In the genomic region with DNA sequence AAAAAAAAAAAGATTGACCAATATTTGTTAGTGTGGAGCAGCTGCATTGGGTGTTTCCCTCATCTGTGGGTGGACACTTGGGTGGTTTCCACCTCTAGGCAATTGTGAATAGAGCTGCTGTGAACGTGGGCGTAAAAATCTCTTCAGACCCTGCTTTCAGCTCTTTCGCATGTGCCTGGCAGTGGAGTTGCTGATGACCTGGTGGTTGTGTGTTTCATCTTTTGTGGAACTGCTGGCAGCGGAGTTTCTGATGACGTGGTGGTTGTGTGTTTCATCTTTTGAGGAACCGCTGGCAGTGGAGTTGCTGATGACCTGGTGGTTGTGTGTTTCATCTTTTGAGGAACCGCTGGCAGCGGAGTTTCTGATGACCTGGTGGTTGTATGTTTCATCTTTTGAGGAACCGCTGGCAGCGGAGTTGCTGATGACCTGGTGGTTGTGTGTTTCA, we compare ENCODE assay signal across 8 cellular contexts.
DNase-seq lines count a peak whose midpoint lies in the region; ATAC-seq and TF ChIP-seq lines count a peak whose summit lies in the region.

No MANE protein-coding gene starts in this region.

- no peaks in the 10 kb centered on the region for H3K9me3 Mint-ChIP-seq in central memory CD8-positive, alpha-beta T cell

- H3K27me3 Mint-ChIP-seq in central memory CD8-positive, alpha-beta T cell = no peaks in the 10 kb centered on the region

- peak overlapping the region; percentile 25 for H3K4me3 Mint-ChIP-seq in central memory CD8-positive, alpha-beta T cell

- H3K4me1 Mint-ChIP-seq in central memory CD8-positive, alpha-beta T cell = peaks cover 32% of the 10 kb centered on the region

- H3K27ac Mint-ChIP-seq in central memory CD8-positive, alpha-beta T cell (ENCODE audit: low read depth) = peak overlapping the region; percentile 77

- ATAC-seq in GM18517 (IDR thresholded peaks at IDR 0.05; ENCODE audit: unreplicated experiment) = peak; percentile 68
- ATAC-seq in central memory CD8-positive, alpha-beta T cell (replicated peaks; ENCODE audit: extremely low read depth, poor library complexity, severe bottlenecking) = no peak
- ATAC-seq in HG03097 (IDR thresholded peaks at IDR 0.05; ENCODE audit: low FRiP score, unreplicated experiment) = no peak
- ATAC-seq in HG03469 (IDR thresholded peaks at IDR 0.05; ENCODE audit: unreplicated experiment) = no peak
- no peak for ATAC-seq in SK-N-SH treated with all-trans-retinoic acid at 6 μM for 48 hours

- DNase-seq in NOMO-1 treated with dmso at 0.1 percent for 144 hours (lab: John Stamatoyannopoulos, UW; ENCODE audit: unreplicated experiment) (peak; percentile 52), NCI-H146 (lab: John Stamatoyannopoulos, UW) (no peak)
- DNase-seq in central memory CD8-positive, alpha-beta T cell (ENCODE audit: low spot score in 2 of 2) = no peak
- DNase-seq in stimulated activated CD4-positive, alpha-beta T cell treated with anti-CD3 and anti-CD28 coated beads, Interleukin-4, amount 100 ng/mL, for 24 hours = peak; percentile 53

- peaks cover 49% of the 10 kb centered on the region for H3K36me3 Mint-ChIP-seq in central memory CD8-positive, alpha-beta T cell (ENCODE audit: insufficient read depth)

TF ChIP-seq in SK-N-SH treated with all-trans-retinoic acid at 6 μM for 48 hours, 23 proteins besides CTCF, POLR2A, EP300 and RAD21:
- TF ChIP-seq ESRRG (CRISPR knock-in tag; IDR thresholded peaks at IDR 0.05) (no peak), OSR1 (CRISPR knock-in tag; IDR thresholded peaks at IDR 0.05) (no peak), PPARA (CRISPR knock-in tag; IDR thresholded peaks at IDR 0.05; ENCODE audit: borderline replicate concordance) (no peak), ARNTL (CRISPR knock-in tag; IDR thresholded peaks at IDR 0.05; ENCODE audit: borderline replicate concordance, low read depth) (no peak), ZNF8 (CRISPR knock-in tag; IDR thresholded peaks at IDR 0.05) (no peak), ZNF70 (CRISPR knock-in tag; IDR thresholded peaks at IDR 0.05) (no peak), ZNF565 (CRISPR knock-in tag; conservative IDR thresholded peaks at IDR 0.05; ENCODE audit: low read depth) (no peak), RARB (CRISPR knock-in tag; IDR thresholded peaks at IDR 0.05) (no peak), SNAI2 (CRISPR knock-in tag; IDR thresholded peaks at IDR 0.05) (no peak), TOX (CRISPR knock-in tag; IDR thresholded peaks at IDR 0.05; ENCODE audit: borderline replicate concordance) (no peak), ISL1 (CRISPR knock-in tag; IDR thresholded peaks at IDR 0.05) (no peak), CSDC2 (CRISPR knock-in tag; IDR thresholded peaks at IDR 0.05) (no peak), ZFP3 (CRISPR knock-in tag; IDR thresholded peaks at IDR 0.05) (no peak), ZC3H10 (CRISPR knock-in tag; IDR thresholded peaks at IDR 0.05) (no peak)
- TF ChIP-seq, protein P1, sequence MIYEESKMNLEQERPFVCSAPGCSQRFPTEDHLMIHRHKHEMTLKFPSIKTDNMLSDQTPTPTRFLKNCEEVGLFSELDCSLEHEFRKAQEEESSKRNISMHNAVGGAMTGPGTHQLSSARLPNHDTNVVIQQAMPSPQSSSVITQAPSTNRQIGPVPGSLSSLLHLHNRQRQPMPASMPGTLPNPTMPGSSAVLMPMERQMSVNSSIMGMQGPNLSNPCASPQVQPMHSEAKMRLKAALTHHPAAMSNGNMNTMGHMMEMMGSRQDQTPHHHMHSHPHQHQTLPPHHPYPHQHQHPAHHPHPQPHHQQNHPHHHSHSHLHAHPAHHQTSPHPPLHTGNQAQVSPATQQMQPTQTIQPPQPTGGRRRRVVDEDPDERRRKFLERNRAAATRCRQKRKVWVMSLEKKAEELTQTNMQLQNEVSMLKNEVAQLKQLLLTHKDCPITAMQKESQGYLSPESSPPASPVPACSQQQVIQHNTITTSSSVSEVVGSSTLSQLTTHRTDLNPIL (CRISPR knock-in tag; IDR thresholded peaks at IDR 0.05; ENCODE audit: low read depth) = no peak
- TF ChIP-seq, protein P2, sequence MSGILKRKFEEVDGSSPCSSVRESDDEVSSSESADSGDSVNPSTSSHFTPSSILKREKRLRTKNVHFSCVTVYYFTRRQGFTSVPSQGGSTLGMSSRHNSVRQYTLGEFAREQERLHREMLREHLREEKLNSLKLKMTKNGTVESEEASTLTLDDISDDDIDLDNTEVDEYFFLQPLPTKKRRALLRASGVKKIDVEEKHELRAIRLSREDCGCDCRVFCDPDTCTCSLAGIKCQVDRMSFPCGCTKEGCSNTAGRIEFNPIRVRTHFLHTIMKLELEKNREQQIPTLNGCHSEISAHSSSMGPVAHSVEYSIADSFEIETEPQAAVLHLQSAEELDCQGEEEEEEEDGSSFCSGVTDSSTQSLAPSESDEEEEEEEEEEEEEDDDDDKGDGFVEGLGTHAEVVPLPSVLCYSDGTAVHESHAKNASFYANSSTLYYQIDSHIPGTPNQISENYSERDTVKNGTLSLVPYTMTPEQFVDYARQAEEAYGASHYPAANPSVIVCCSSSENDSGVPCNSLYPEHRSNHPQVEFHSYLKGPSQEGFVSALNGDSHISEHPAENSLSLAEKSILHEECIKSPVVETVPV (CRISPR knock-in tag; IDR thresholded peaks at IDR 0.05) = no peak
- TF ChIP-seq, protein P3, sequence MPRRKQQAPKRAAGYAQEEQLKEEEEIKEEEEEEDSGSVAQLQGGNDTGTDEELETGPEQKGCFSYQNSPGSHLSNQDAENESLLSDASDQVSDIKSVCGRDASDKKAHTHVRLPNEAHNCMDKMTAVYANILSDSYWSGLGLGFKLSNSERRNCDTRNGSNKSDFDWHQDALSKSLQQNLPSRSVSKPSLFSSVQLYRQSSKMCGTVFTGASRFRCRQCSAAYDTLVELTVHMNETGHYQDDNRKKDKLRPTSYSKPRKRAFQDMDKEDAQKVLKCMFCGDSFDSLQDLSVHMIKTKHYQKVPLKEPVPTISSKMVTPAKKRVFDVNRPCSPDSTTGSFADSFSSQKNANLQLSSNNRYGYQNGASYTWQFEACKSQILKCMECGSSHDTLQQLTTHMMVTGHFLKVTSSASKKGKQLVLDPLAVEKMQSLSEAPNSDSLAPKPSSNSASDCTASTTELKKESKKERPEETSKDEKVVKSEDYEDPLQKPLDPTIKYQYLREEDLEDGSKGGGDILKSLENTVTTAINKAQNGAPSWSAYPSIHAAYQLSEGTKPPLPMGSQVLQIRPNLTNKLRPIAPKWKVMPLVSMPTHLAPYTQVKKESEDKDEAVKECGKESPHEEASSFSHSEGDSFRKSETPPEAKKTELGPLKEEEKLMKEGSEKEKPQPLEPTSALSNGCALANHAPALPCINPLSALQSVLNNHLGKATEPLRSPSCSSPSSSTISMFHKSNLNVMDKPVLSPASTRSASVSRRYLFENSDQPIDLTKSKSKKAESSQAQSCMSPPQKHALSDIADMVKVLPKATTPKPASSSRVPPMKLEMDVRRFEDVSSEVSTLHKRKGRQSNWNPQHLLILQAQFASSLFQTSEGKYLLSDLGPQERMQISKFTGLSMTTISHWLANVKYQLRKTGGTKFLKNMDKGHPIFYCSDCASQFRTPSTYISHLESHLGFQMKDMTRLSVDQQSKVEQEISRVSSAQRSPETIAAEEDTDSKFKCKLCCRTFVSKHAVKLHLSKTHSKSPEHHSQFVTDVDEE (CRISPR knock-in tag; IDR thresholded peaks at IDR 0.05) = no peak
- TF ChIP-seq, protein P4, sequence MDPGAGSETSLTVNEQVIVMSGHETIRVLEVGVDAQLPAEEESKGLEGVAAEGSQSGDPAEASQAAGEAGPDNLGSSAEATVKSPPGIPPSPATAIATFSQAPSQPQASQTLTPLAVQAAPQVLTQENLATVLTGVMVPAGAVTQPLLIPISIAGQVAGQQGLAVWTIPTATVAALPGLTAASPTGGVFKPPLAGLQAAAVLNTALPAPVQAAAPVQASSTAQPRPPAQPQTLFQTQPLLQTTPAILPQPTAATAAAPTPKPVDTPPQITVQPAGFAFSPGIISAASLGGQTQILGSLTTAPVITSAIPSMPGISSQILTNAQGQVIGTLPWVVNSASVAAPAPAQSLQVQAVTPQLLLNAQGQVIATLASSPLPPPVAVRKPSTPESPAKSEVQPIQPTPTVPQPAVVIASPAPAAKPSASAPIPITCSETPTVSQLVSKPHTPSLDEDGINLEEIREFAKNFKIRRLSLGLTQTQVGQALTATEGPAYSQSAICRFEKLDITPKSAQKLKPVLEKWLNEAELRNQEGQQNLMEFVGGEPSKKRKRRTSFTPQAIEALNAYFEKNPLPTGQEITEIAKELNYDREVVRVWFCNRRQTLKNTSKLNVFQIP (CRISPR knock-in tag; IDR thresholded peaks at IDR 0.05; ENCODE audit: borderline replicate concordance, low read depth) = no peak
- TF ChIP-seq, protein P5, sequence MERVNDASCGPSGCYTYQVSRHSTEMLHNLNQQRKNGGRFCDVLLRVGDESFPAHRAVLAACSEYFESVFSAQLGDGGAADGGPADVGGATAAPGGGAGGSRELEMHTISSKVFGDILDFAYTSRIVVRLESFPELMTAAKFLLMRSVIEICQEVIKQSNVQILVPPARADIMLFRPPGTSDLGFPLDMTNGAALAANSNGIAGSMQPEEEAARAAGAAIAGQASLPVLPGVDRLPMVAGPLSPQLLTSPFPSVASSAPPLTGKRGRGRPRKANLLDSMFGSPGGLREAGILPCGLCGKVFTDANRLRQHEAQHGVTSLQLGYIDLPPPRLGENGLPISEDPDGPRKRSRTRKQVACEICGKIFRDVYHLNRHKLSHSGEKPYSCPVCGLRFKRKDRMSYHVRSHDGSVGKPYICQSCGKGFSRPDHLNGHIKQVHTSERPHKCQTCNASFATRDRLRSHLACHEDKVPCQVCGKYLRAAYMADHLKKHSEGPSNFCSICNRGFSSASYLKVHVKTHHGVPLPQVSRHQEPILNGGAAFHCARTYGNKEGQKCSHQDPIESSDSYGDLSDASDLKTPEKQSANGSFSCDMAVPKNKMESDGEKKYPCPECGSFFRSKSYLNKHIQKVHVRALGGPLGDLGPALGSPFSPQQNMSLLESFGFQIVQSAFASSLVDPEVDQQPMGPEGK (CRISPR knock-in tag; IDR thresholded peaks at IDR 0.05; ENCODE audit: borderline replicate concordance) = no peak
TF ChIP-seq in SK-N-SH treated with all-trans-retinoic acid at 6 μM for 48 hours: peak in this region for 0.

Comparison
In these comparisons a context has a peak if more than half of its experiments do, and no peak if none do; other contexts are left out.
1. DNase-seq: peak in NOMO-1 treated with dmso at 0.1 percent for 144 hours (single experiment) and stimulated activated CD4-positive, alpha-beta T cell treated with anti-CD3 and anti-CD28 coated beads, Interleukin-4, amount 100 ng/mL, for 24 hours (single experiment); none in central memory CD8-positive, alpha-beta T cell (0 of 2) and NCI-H146 (single experiment).